13 cellular contexts compared by ENCODE assay signal in genomic region chr21:26851109-26851944, GRCh38.
"Had no signal": no experiment of that assay in that cellular context is flagged by ENCODE, and none has a peak within 500 bp of the region (broad histone marks: within the 10 kb centered on the region; RNA-seq: fewer than 3 reads in every experiment).

No MANE protein-coding gene starts in this region.

- H3K4me3 ChIP-seq: breast epithelium, heart left ventricle, left ventricle myocardium inferior, right atrium auricular region had no signal

- H3K4me1 ChIP-seq: breast epithelium had no signal

- H3K36me3 ChIP-seq: breast epithelium, heart left ventricle, left ventricle myocardium inferior, right atrium auricular region had no signal

- H3K36me3 Mint-ChIP-seq: activated naive CD8-positive, alpha-beta T cell treated with anti-CD3 and anti-CD28 coated beads, Interleukin-2, amount 10 ng/mL, durations not matched to agents 7 days and 5 days; mesothelial cell of epicardium had no signal

- DNase-seq: activated CD4-positive, alpha-beta T cell treated with anti-CD3 and anti-CD28 coated beads for 1 hour; activated CD8-positive, alpha-beta memory T cell treated with anti-CD3 and anti-CD28 coated beads, Interleukin-2, amount 50 U/mL, for 48 hours; activated CD8-positive, alpha-beta T cell treated with anti-CD3 and anti-CD28 coated beads for 36 hours; activated naive CD8-positive, alpha-beta T cell treated with anti-CD3 and anti-CD28 coated beads, Interleukin-2, amount 10 ng/mL, durations not matched to agents 7 days and 5 days; foreskin fibroblast; heart left ventricle; left ventricle myocardium inferior; stimulated activated naive B cell treated with anti-CD40 and anti-IgM and Interleukin-4, amounts not matched to agents 10 μg/mL and 1 μg/mL and 100 μg/mL, for 72 hours; SW 1271 had no signal

- ATAC-seq: activated CD8-positive, alpha-beta T cell treated with anti-CD3 and anti-CD28 coated beads for 36 hours; heart left ventricle; stimulated activated naive B cell treated with anti-CD40 and anti-IgM and Interleukin-4, amounts not matched to agents 10 μg/mL and 1 μg/mL and 100 μg/mL, for 72 hours had no signal

- H3K9me3 Mint-ChIP-seq: activated CD8-positive, alpha-beta T cell treated with anti-CD3 and anti-CD28 coated beads for 36 hours; activated naive CD8-positive, alpha-beta T cell treated with anti-CD3 and anti-CD28 coated beads, Interleukin-2, amount 10 ng/mL, durations not matched to agents 7 days and 5 days; mesothelial cell of epicardium; stimulated activated naive B cell treated with anti-CD40 and anti-IgM and Interleukin-4, amounts not matched to agents 10 μg/mL and 1 μg/mL and 100 μg/mL, for 72 hours; T-helper 2 cell treated with Interferon-gamma antibody and Interleukin-4, amounts not matched to agents 5 μg/mL and 100 μg/mL, for 36 hours had no signal

- H3K27ac ChIP-seq: breast epithelium, heart left ventricle, left ventricle myocardium inferior, right atrium auricular region had no signal

- H3K4me3 Mint-ChIP-seq: activated CD8-positive, alpha-beta T cell treated with anti-CD3 and anti-CD28 coated beads for 36 hours; activated naive CD8-positive, alpha-beta T cell treated with anti-CD3 and anti-CD28 coated beads, Interleukin-2, amount 10 ng/mL, durations not matched to agents 7 days and 5 days; mesothelial cell of epicardium; stimulated activated naive B cell treated with anti-CD40 and anti-IgM and Interleukin-4, amounts not matched to agents 10 μg/mL and 1 μg/mL and 100 μg/mL, for 72 hours; T-helper 2 cell treated with Interferon-gamma antibody and Interleukin-4, amounts not matched to agents 5 μg/mL and 100 μg/mL, for 36 hours had no signal

- H3K9me3 ChIP-seq: breast epithelium, heart left ventricle, left ventricle myocardium inferior, right atrium auricular region had no signal

- H3K27me3 ChIP-seq: breast epithelium, right atrium auricular region had no signal

- H3K27ac Mint-ChIP-seq: activated CD8-positive, alpha-beta T cell treated with anti-CD3 and anti-CD28 coated beads for 36 hours; activated naive CD8-positive, alpha-beta T cell treated with anti-CD3 and anti-CD28 coated beads, Interleukin-2, amount 10 ng/mL, durations not matched to agents 7 days and 5 days; mesothelial cell of epicardium; stimulated activated naive B cell treated with anti-CD40 and anti-IgM and Interleukin-4, amounts not matched to agents 10 μg/mL and 1 μg/mL and 100 μg/mL, for 72 hours; T-helper 2 cell treated with Interferon-gamma antibody and Interleukin-4, amounts not matched to agents 5 μg/mL and 100 μg/mL, for 36 hours had no signal
